ENCODE assay signal across 9 cellular contexts in genomic region chr1:20640183-20640597, GRCh38. TPM values are rescaled to one million over a fixed set of nuclear protein-coding genes. Genes with fewer than 3 reads are reported as not detected.
DNase-seq lines count a peak whose midpoint lies in the region; ATAC-seq, FAIRE-seq and TF ChIP-seq lines count a peak whose summit lies in the region.
"Had no signal": no experiment of that assay in that cellular context is flagged by ENCODE, and none has a peak within 500 bp of the region (broad histone marks: within the 10 kb centered on the region; RNA-seq: fewer than 3 reads in every experiment).

No MANE protein-coding gene starts in this region.

- no peak overlapping the region for H3K27ac ChIP-seq in RWPE1
- H3K27ac ChIP-seq in psoas muscle = no peak overlapping the region
- H3K27ac ChIP-seq: SK-N-MC had no signal

- POLR2A ChIA-PET in RWPE1 (lab: Yijun Ruan, JAX; ENCODE audit: low non-redundant PET) = no interaction called here

- H3K9me3 ChIP-seq in psoas muscle = no peaks in the 10 kb centered on the region

- 27 to 38% (median 28%) methylated on average over 6 of the region's 6 CpGs for WGBS in psoas muscle, 3 donors

- H3K4me1 ChIP-seq in psoas muscle = peaks cover 10% of the 10 kb centered on the region

- no peak for FAIRE-seq in D721Med (lab: Jason Lieb, UNC)

- ATAC-seq in psoas muscle = peak; percentile 50 to 82 (median 64)
- no peak for ATAC-seq in GM19455 (IDR thresholded peaks at IDR 0.05; ENCODE audit: unreplicated experiment)
- ATAC-seq in GM21381 (IDR thresholded peaks at IDR 0.05; ENCODE audit: unreplicated experiment) = no peak

- peaks cover 4 to 82% of the 10 kb centered on the region in 2 donors for H3K36me3 ChIP-seq in psoas muscle (ENCODE audit: insufficient read depth in 1 of 2, low read depth in 1 of 2)

- intact Hi-C loops in psoas muscle (cut with DNase I) = no loop called here

- DNase-seq in D721Med (ENCODE audit: insufficient read length, low spot score) = no peak
- DNase-seq in HT-29 (ENCODE audit: low spot score) = peak; percentile 78
- peak; percentile 63 for DNase-seq in RWPE1 (ENCODE audit: low spot score)
- DNase-seq in activated effector memory CD4-positive, alpha-beta T cell treated with anti-CD3 and anti-CD28 coated beads, Interleukin-2, amount 50 U/mL, for 16 hours = peak; percentile 83
- DNase-seq in germinal center (ENCODE audit: low spot score) = peak; percentile 71
- no peak for DNase-seq in psoas muscle

- H3K27me3 ChIP-seq in psoas muscle (ENCODE audit: insufficient read depth in 3 of 3, low read length in 2 of 3) = no peaks in the 10 kb centered on the region

- CTCF ChIA-PET in RWPE1 (lab: Yijun Ruan, JAX) = interaction anchor here (2.1 kb wide), 1 partner anchor 118 kb away, joined by 5 read pairs; no protein-coding TSS in a partner anchor

- no peak overlapping the region for H3K4me3 ChIP-seq in psoas muscle
- H3K4me3 ChIP-seq: SK-N-MC had no signal

- peak; percentile 80 for TF ChIP-seq CTCF in D721Med (IDR thresholded peaks at IDR 0.05; ENCODE audit: insufficient read depth, missing control alignments)
- TF ChIP-seq CTCF in RWPE1 (conservative IDR thresholded peaks at IDR 0.05; ENCODE audit: low read depth) = peak; percentile 85
- peak; percentile 74 for TF ChIP-seq CTCF in psoas muscle (IDR thresholded peaks at IDR 0.05)

RNA-seq across cellular contexts. Expression of gene PINK1, which starts 6.9 kb away (rescaled TPM):
- 21.2 and 22.3 TPM in 2 replicates for total RNA-seq in HT-29 (2014; rRNA removed; shearing (Covaris generic))
- total RNA-seq in psoas muscle = 100 to 1,000 TPM; 219 to 416 (median 390) TPM
- polyA plus RNA-seq in psoas muscle = 100 to 1,000 TPM; 218 to 506 (median 276) TPM

RNA-seq across cellular contexts. Expression of gene DDOST, which starts 21.0 kb away (rescaled TPM):
- 269 and 276 TPM in 2 replicates for total RNA-seq in HT-29 (2014; rRNA removed; shearing (Covaris generic))
- total RNA-seq in psoas muscle = 10 to 100 TPM; 43.0 to 70.2 (median 61.7) TPM
- 10 to 100 TPM; 63.3 to 97.1 (median 87.7) TPM for polyA plus RNA-seq in psoas muscle

RNA-seq across cellular contexts. Expression of gene CDA, which starts 51.3 kb away (rescaled TPM):
- 1.7 and 3.2 TPM in 2 replicates for total RNA-seq in HT-29 (2014; rRNA removed; shearing (Covaris generic))
- 1 to 10 TPM; 1.0 to 2.0 (median 1.8) TPM for total RNA-seq in psoas muscle
- polyA plus RNA-seq in psoas muscle = 1 to 10 TPM; 1.2 to 2.5 (median 1.2) TPM

Comparison
In these comparisons a context has a peak if more than half of its experiments do, and no peak if none do; other contexts are left out.
1. DNase-seq: peak in HT-29 (single experiment), RWPE1 (single experiment), activated effector memory CD4-positive, alpha-beta T cell treated with anti-CD3 and anti-CD28 coated beads, Interleukin-2, amount 50 U/mL, for 16 hours (single experiment) and germinal center (single experiment); none in D721Med (single experiment) and psoas muscle (0 of 2).
2. ATAC-seq: peak in psoas muscle (4 of 4); none in GM19455 (single experiment) and GM21381 (single experiment).
3. Peak in every context shown above with its lines, with median percentiles within 50 percentile points of each other: CTCF ChIP-seq.